15 cellular contexts compared by ENCODE assay signal in genomic region chr1:56435434-56436337, GRCh38.
A peak's percentile ranks its signal among the peaks of the same experiment; 100 is the strongest.
DNase-seq lines count a peak whose midpoint lies in the region; ATAC-seq and TF ChIP-seq lines count a peak whose summit lies in the region.
"Had no signal": no experiment of that assay in that cellular context is flagged by ENCODE, and none has a peak within 500 bp of the region (broad histone marks: within the 10 kb centered on the region; RNA-seq: fewer than 3 reads in every experiment).

No MANE protein-coding gene starts in this region.

- peak overlapping the region; percentile 90 for H3K27ac ChIP-seq in neural progenitor cell
- H3K27ac ChIP-seq: colonic mucosa, ovary had no signal

- peak overlapping the region; percentile 22 for H3K4me3 ChIP-seq in neural progenitor cell
- H3K4me3 ChIP-seq: colonic mucosa, ovary had no signal

- intact Hi-C loops in head of caudate nucleus (cut with DNase I) = loop anchor here (5.0 kb wide), 1 partner anchor 142 kb away; the partner anchor contains the start of gene PLPP3

- no peak overlapping the region for H2AFZ ChIP-seq in neural progenitor cell (replicated peaks)

- peak overlapping the region; percentile 64 for H3K4me2 ChIP-seq in neural progenitor cell

- peaks cover 59% of the 10 kb centered on the region for H3F3A ChIP-seq in neural progenitor cell (ENCODE audit: low read depth)

- H3K36me3 Mint-ChIP-seq in neural progenitor cell = no peaks in the 10 kb centered on the region
- H3K36me3 Mint-ChIP-seq: activated naive CD8-positive, alpha-beta T cell had no signal

- no peaks in the 10 kb centered on the region for H3K9me3 ChIP-seq in neural progenitor cell (ENCODE audit: low read depth)
- H3K9me3 ChIP-seq: colonic mucosa, ovary had no signal

- DNase-seq in D341Med (ENCODE audit: low spot score) = peak; percentile 37
- peak; percentile 87 for DNase-seq in NCI-H82 (lab: John Stamatoyannopoulos, UW)
- DNase-seq in head of caudate nucleus = peak; percentile 69 to 96 (median 90)
- peak; percentile 90 for DNase-seq in neural progenitor cell (ENCODE audit: low spot score)
- no peak for DNase-seq in SIG-M5 treated with dmso at 0.1 percent for 504 hours (lab: John Stamatoyannopoulos, UW; ENCODE audit: unreplicated experiment)
- DNase-seq in activated effector memory CD4-positive, alpha-beta T cell treated with Interleukin-2 at 50 U/mL for 16 hours = no peak
- DNase-seq: colonic mucosa, DMS79 treated with DMSO at 0.1 percent for 48 hours, left cardiac atrium, NCI-H774, ovary, SHP77 treated with DMSO at 0.1 percent for 48 hours had no signal

- ATAC-seq in HG03196 (IDR thresholded peaks at IDR 0.05; ENCODE audit: unreplicated experiment) (no peak), GM18498 (IDR thresholded peaks at IDR 0.05; ENCODE audit: unreplicated experiment) (no peak)
- ATAC-seq: left cardiac atrium had no signal

- H4K20me1 ChIP-seq in neural progenitor cell (ENCODE audit: low read depth) = peaks cover 5% of the 10 kb centered on the region

- H3K4me1 ChIP-seq in neural progenitor cell = peaks cover 89% of the 10 kb centered on the region
- H3K4me1 ChIP-seq: colonic mucosa had no signal

- H3K4me1 Mint-ChIP-seq in neural progenitor cell = peaks cover 87% of the 10 kb centered on the region

- H3K9ac ChIP-seq in neural progenitor cell = no peak overlapping the region

- H3K9me3 Mint-ChIP-seq in neural progenitor cell = peaks cover 3% of the 10 kb centered on the region

- peak overlapping the region; percentile 77 for H3K4me3 Mint-ChIP-seq in neural progenitor cell
- H3K4me3 Mint-ChIP-seq: activated naive CD8-positive, alpha-beta T cell had no signal

- no peaks in the 10 kb centered on the region for H3K27me3 ChIP-seq in neural progenitor cell
- H3K27me3 ChIP-seq: colonic mucosa, ovary had no signal

- no peak for TF ChIP-seq CTCF in neural progenitor cell (IDR thresholded peaks at IDR 0.05)

- H3K27me3 Mint-ChIP-seq in neural progenitor cell (ENCODE audit: insufficient read depth, low read depth) = no peaks in the 10 kb centered on the region

- H3K79me2 ChIP-seq in neural progenitor cell (ENCODE audit: low read depth) = no peaks in the 10 kb centered on the region

- H3K36me3 ChIP-seq in neural progenitor cell = no peaks in the 10 kb centered on the region
- H3K36me3 ChIP-seq: colonic mucosa, ovary had no signal

- H3K27ac Mint-ChIP-seq in neural progenitor cell = peak overlapping the region; percentile 98
- H3K27ac Mint-ChIP-seq: activated naive CD8-positive, alpha-beta T cell had no signal

Comparison
In these comparisons a context has a peak if more than half of its experiments do, and no peak if none do; other contexts are left out.
1. DNase-seq: peak in D341Med (single experiment), NCI-H82 (single experiment), head of caudate nucleus (42 of 42) and neural progenitor cell (single experiment); none in SIG-M5 treated with dmso at 0.1 percent for 504 hours (single experiment) and activated effector memory CD4-positive, alpha-beta T cell treated with Interleukin-2 at 50 U/mL for 16 hours (single experiment).